In genomic region chrX:38862100-38862499, GRCh38 we compare ENCODE assay signal across 21 cellular contexts.
DNase-seq lines count a peak whose midpoint lies in the region; ATAC-seq, FAIRE-seq and TF ChIP-seq lines count a peak whose summit lies in the region.
"Had no signal": no experiment of that assay in that cellular context is flagged by ENCODE, and none has a peak within 500 bp of the region (broad histone marks: within the 10 kb centered on the region; RNA-seq: fewer than 3 reads in every experiment).

No MANE protein-coding gene starts in this region.

- ATAC-seq in GM21447 (IDR thresholded peaks at IDR 0.05; ENCODE audit: unreplicated experiment), result no peak

- no peak for TF ChIP-seq POLR2A in erythroblast (IDR thresholded peaks at IDR 0.05; ENCODE audit: low read length)

- peak; percentile 83 for FAIRE-seq in GM19239 (lab: Jason Lieb, UNC)
- FAIRE-seq: A204.1, G401.6 had no signal

- DNase-seq in GM19239 (ENCODE audit: insufficient read length, low spot score), result no peak
- DNase-seq in HUDEP-2 (lab: John Stamatoyannopoulos, UW; ENCODE audit: unreplicated experiment in 76 of 76), result peak in 47 of 76 experiments; percentile 0 to 66 (median 10)
- peak; percentile 57 to 87 for DNase-seq in erythroblast (lab: John Stamatoyannopoulos, UW)
- DNase-seq in DMS53 treated with DMSO at 0.1 percent for 48 hours (lab: John Stamatoyannopoulos, UW; ENCODE audit: unreplicated experiment), result no peak
- DNase-seq in SIG-M5 treated with dmso at 0.1 percent for 504 hours (lab: John Stamatoyannopoulos, UW; ENCODE audit: unreplicated experiment), result no peak
- DNase-seq: 8988T; ACHN; BE2C; C1 segment of cervical spinal cord; CD4-positive, alpha-beta memory T cell; CD4-positive, CD25-positive, alpha-beta regulatory T cell; CD8-positive, alpha-beta memory T cell; COR-L47; DMS 273 treated with DMSO at 0.1 percent for 48 hours; DMS153; DMS53; DMS79 treated with DMSO at 0.1 percent for 48 hours; GF-D8 had no signal

Comparison
In these comparisons a context has a peak if more than half of its experiments do, and no peak if none do; other contexts are left out.
1. DNase-seq: peak in HUDEP-2 (47 of 76) and erythroblast (2 of 2); none in GM19239 (single experiment), DMS53 treated with DMSO at 0.1 percent for 48 hours (single experiment) and SIG-M5 treated with dmso at 0.1 percent for 504 hours (single experiment).